ENCODE assay signal across 8 cellular contexts in the genomic region with DNA sequence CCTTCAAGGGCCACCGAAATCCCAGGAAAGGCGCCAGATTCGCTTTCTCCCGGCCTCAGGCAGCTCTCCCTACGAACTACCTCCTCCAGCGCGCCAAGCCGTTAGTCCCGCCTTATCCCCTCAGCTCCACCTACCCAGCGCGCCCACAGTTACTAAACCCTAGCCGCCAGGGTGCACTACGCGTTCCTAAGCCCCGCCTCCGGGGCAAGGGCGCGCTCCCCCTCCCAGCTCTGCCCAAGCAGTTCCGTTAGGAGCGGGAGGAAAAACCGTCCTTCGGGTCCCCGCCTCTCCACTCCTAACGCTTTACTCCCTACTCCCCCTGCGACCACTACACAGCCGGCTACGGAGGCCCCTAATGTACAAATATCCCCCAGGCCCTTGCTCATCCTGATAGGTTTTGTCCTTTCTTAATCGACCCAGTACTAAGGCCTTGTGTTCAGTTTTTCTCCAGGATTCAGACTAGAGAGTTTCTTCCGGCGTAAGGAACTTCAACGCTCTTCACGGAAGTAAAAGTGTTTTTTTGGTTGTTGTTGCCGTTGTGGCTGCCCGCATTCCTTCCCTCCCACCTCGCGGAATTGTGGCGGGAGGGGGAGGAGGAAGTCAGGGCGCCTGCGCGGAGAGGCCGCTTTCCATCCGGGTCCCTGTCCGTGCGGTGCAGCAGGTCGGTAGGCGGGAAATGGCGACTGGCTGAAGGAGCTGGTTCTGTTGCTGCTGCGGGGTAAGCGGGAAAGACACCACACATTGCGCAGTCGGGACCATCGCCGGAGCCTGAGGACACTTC. TPM values are rescaled to one million over a fixed set of nuclear protein-coding genes. Genes with fewer than 3 reads are reported as not detected.
DNase-seq lines count a peak whose midpoint lies in the region; ATAC-seq and TF ChIP-seq lines count a peak whose summit lies in the region.

A gene (plus strand): TSS at position 655 of the 781 bp plus-strand sequence. CDS start 31,386 bp downstream, outside the sequence.

- peak within 1 kb of the TSS; percentile 99 for H3K27ac Mint-ChIP-seq in Caco-2 (ENCODE audit: unreplicated experiment)

- DNase-seq in Caco-2 (peak; percentile 97 to 98), HT1080 (ENCODE audit: low read depth) (peak; percentile 99), NOMO-1 (lab: John Stamatoyannopoulos, UW; ENCODE audit: unreplicated experiment in 2 of 2) (peak; percentile 95 to 98), medulla oblongata (ENCODE audit: extremely low spot score) (peak; percentile 99)
- DNase-seq in effector memory CD4-positive, alpha-beta T cell: peak; percentile 90 to 92 (median 90)
- DNase-seq in stimulated activated CD8-positive, alpha-beta memory T cell treated with anti-CD3 and anti-CD28 coated beads, Interleukin-12 subunit alpha, Interleukin-12 subunit beta, amount 100 ng/mL, for 1 hour (ENCODE audit: low read depth): peak; percentile 92

- no peaks in the 10 kb centered on the region for H3K27me3 ChIP-seq in Caco-2 (replicated peaks; ENCODE audit: control insufficient read depth, insufficient read depth, low read length)
- H3K27me3 ChIP-seq in effector memory CD4-positive, alpha-beta T cell (replicated peaks; ENCODE audit: control insufficient read depth, insufficient read depth, low read length, poor library complexity, severe bottlenecking): no peaks in the 10 kb centered on the region

- intact Hi-C loops in Caco-2 (cut with micrococcal nuclease; ENCODE audit: unreplicated experiment): loop anchor here (1.0 to 2.0 kb wide), 3 partner anchors 33 to 138 kb away; a partner anchor contains a TSS

- H3K36me3 ChIP-seq in Caco-2 (ENCODE audit: control insufficient read depth, insufficient read depth, low read length): no peaks in the 10 kb centered on the region
- H3K36me3 ChIP-seq in effector memory CD4-positive, alpha-beta T cell (ENCODE audit: control insufficient read depth, insufficient read depth, low read length): no peaks in the 10 kb centered on the region

- ATAC-seq in GM21360 (IDR thresholded peaks at IDR 0.05; ENCODE audit: unreplicated experiment): peak; percentile 88

- CTCF ChIA-PET in Caco-2 (lab: Charles Lee): interaction anchor here (0.5 to 3.8 kb wide), 10 partner anchors 16 to 207 kb away, joined by 3 to 23 read pairs (median 4); a partner anchor contains a TSS
- CTCF ChIA-PET in activated CD8-positive, alpha-beta memory T cell treated with anti-CD3 and anti-CD28 coated beads for 36 hours (lab: Charles Lee): interaction anchor here (1.0 to 1.6 kb wide), 6 partner anchors 9 to 119 kb away, joined by 3 to 4 read pairs (median 3); a partner anchor contains a TSS

- no peaks in the 10 kb centered on the region for H3K9me3 Mint-ChIP-seq in Caco-2 (ENCODE audit: unreplicated experiment)

- H3K27ac ChIP-seq in effector memory CD4-positive, alpha-beta T cell (ENCODE audit: insufficient read depth, low read length, poor library complexity, severe bottlenecking): peak within 1 kb of the TSS; percentile 98

- H3K27me3 Mint-ChIP-seq in Caco-2 (ENCODE audit: insufficient read depth, unreplicated experiment): no peaks in the 10 kb centered on the region

- BruUV-seq in Caco-2 (replicated peaks; lab: Mats Ljungman, UMichigan): no TSS peak

- POLR2A ChIA-PET in Caco-2 (lab: Charles Lee): interaction anchor here (0.6 to 2.0 kb wide), 7 partner anchors 33 to 602 kb away, joined by 3 to 24 read pairs (median 5); a partner anchor contains a TSS
- POLR2A ChIA-PET in activated CD8-positive, alpha-beta memory T cell treated with anti-CD3 and anti-CD28 coated beads for 36 hours (lab: Charles Lee): interaction anchor here (0.7 to 1.6 kb wide), 10 partner anchors 9 to 286 kb away, joined by 3 to 8 read pairs (median 4); a partner anchor contains a TSS

- peaks cover 22% of the 10 kb centered on the region for H3K36me3 Mint-ChIP-seq in Caco-2 (ENCODE audit: insufficient read depth, unreplicated experiment)

- H3K4me3 Mint-ChIP-seq in Caco-2 (ENCODE audit: unreplicated experiment): peak within 1 kb of the TSS; percentile 97

- no peaks in the 10 kb centered on the region for H3K9me3 ChIP-seq in Caco-2
- no peaks in the 10 kb centered on the region for H3K9me3 ChIP-seq in effector memory CD4-positive, alpha-beta T cell (ENCODE audit: control insufficient read depth, low read length)

- TF ChIP-seq CTCF in Caco-2 (IDR thresholded peaks at IDR 0.05; ENCODE audit: insufficient read depth in 1 of 2, low read depth in 1 of 2, low read length in 1 of 2, severe bottlenecking in 1 of 2, unreplicated experiment in 1 of 2): peak in 1 of 2 experiments; percentile 37

- H3K4me1 Mint-ChIP-seq in Caco-2 (ENCODE audit: low read depth, unreplicated experiment): peaks cover 8% of the 10 kb centered on the region

- H3K4me3 ChIP-seq in Caco-2 (ENCODE audit: low read depth, low read length): peak within 1 kb of the TSS; percentile 74
- H3K4me3 ChIP-seq in effector memory CD4-positive, alpha-beta T cell (ENCODE audit: insufficient read depth, low read depth, low read length, poor library complexity, severe bottlenecking): peak within 1 kb of the TSS; percentile 83

- H3K4me1 ChIP-seq in Caco-2: peaks cover 8% of the 10 kb centered on the region
- peaks cover 22% of the 10 kb centered on the region for H3K4me1 ChIP-seq in effector memory CD4-positive, alpha-beta T cell (ENCODE audit: control insufficient read depth, insufficient read depth, low read length, poor library complexity, severe bottlenecking)

RNA-seq across cellular contexts. Expression of the gene that starts here (rescaled TPM):
- 55.9 and 60.8 TPM in 2 replicates for total RNA-seq in Caco-2 (2022)
- total RNA-seq in HT1080 (2014; rRNA removed; shearing (Covaris generic)): 60.1 and 69.7 TPM in 2 replicates
- 24.9 TPM in 2 replicates for polyA plus RNA-seq in HT1080 (2015; cell fraction: cytosol; rRNA removed)
- polyA plus RNA-seq in HT1080 (2015; cell fraction: nucleus; rRNA removed): 29.8 and 31.7 TPM in 2 replicates
- 10 to 100 TPM; 66.6 to 71.9 TPM for total RNA-seq in activated CD8-positive, alpha-beta memory T cell treated with anti-CD3 and anti-CD28 coated beads for 36 hours

Comparison
In these comparisons a context has a peak if more than half of its experiments do, and no peak if none do; other contexts are left out.
1. Peak in every context shown above with its lines: DNase-seq, ATAC-seq, H3K4me3 ChIP-seq and H3K27ac ChIP-seq.